26 cellular contexts compared by ENCODE assay signal in the genomic region with DNA sequence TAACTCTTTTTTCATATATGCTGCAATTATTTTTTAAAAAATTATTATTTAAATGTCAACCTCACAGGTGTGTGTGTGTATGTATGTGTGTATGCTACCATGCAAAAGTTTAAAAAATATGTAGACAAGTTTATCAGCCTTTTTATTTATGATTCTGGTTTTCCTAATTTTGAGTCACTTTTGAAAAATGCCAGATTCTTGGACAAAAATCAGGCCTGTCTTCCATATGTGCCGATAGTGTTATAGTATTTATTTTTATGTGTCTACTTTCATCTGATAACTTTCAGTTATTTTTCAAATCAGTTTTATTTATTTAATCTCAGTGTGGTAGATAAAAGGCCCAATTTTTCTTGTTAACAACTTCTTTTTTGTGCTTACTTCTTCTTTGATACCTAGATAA.
DNase-seq lines count a peak whose midpoint lies in the region; ATAC-seq, FAIRE-seq and TF ChIP-seq lines count a peak whose summit lies in the region.
"Had no signal": no experiment of that assay in that cellular context is flagged by ENCODE, and none has a peak within 500 bp of the region (broad histone marks: within the 10 kb centered on the region; RNA-seq: fewer than 3 reads in every experiment).

No MANE protein-coding gene starts in this region.

- H3K79me2 ChIP-seq in astrocyte (ENCODE audit: insufficient read depth, low read length): no peaks in the 10 kb centered on the region

- peaks cover 2% of the 10 kb centered on the region for H3K27me3 Mint-ChIP-seq in astrocyte (ENCODE audit: low read depth, unreplicated experiment)

- H3K4me3 ChIP-seq in astrocyte (ENCODE audit: insufficient read depth, low read depth, low read length) (no peak overlapping the region), fibroblast of the aortic adventitia (ENCODE audit: low read depth, low read length) (no peak overlapping the region)
- H3K4me3 ChIP-seq: A549; BLaER1 treated with 17β-estradiol and CSF1 and Interleukin-3, amounts not matched to agents 10 nM and 100 nM; HAP-1 had no signal

- H3K4me3 Mint-ChIP-seq in astrocyte (ENCODE audit: unreplicated experiment): no peak overlapping the region
- H3K4me3 Mint-ChIP-seq: CD14-positive monocyte; CD4-positive, alpha-beta T cell; CD8-positive, alpha-beta memory T cell had no signal

- H3K27ac ChIP-seq in astrocyte (ENCODE audit: low read depth, low read length): no peak overlapping the region
- H3K27ac ChIP-seq: A549; BLaER1 treated with 17β-estradiol and CSF1 and Interleukin-3, amounts not matched to agents 10 nM and 100 nM had no signal

- H3K27me3 ChIP-seq in astrocyte (ENCODE audit: insufficient read depth, low read length): no peaks in the 10 kb centered on the region
- H3K27me3 ChIP-seq: BLaER1 treated with 17β-estradiol and CSF1 and Interleukin-3, amounts not matched to agents 10 nM and 100 nM had no signal

- no peaks in the 10 kb centered on the region for H3K4me1 ChIP-seq in astrocyte (ENCODE audit: insufficient read depth, low read length)
- H3K4me1 ChIP-seq: A549, BE2C, HAP-1 had no signal

- no peaks in the 10 kb centered on the region for H3K9me3 ChIP-seq in astrocyte (ENCODE audit: insufficient read depth, low read depth, low read length)
- H3K9me3 ChIP-seq: A549; BE2C; BLaER1 treated with 17β-estradiol and CSF1 and Interleukin-3, amounts not matched to agents 10 nM and 100 nM; HAP-1 had no signal

- H4K20me1 ChIP-seq in astrocyte (ENCODE audit: insufficient read depth, low read length): no peaks in the 10 kb centered on the region
- H4K20me1 ChIP-seq: BLaER1 treated with 17β-estradiol and CSF1 and Interleukin-3, amounts not matched to agents 10 nM and 100 nM had no signal

- H3K4me2 ChIP-seq in astrocyte (ENCODE audit: low read length): no peak overlapping the region
- H3K4me2 ChIP-seq: A549; BLaER1 treated with 17β-estradiol and CSF1 and Interleukin-3, amounts not matched to agents 10 nM and 100 nM had no signal

- peak; percentile 13 for DNase-seq in EH (ENCODE audit: low read depth)
- peak; percentile 7 for DNase-seq in HCEC 1CT
- DNase-seq in astrocyte (ENCODE audit: low read depth): peak; percentile 47
- peak; percentile 62 for DNase-seq in fibroblast of the aortic adventitia (ENCODE audit: low read depth)
- DNase-seq in occipital lobe (lab: John Stamatoyannopoulos, UW): no peak
- DNase-seq in cardiac septum (ENCODE audit: low spot score): no peak
- no peak for DNase-seq in Right ventricle myocardium inferior (ENCODE audit: missing footprints)
- DNase-seq: 8988T; ACHN; AML-193; BE2C; Calu3; CD4-positive, alpha-beta T cell; CD8-positive, alpha-beta memory T cell; COR-L47; DMS53; DMS79 treated with DMSO at 0.1 percent for 48 hours; GDM1; GOT3 had no signal

- TF ChIP-seq CTCF in astrocyte (IDR thresholded peaks at IDR 0.05; ENCODE audit: insufficient read depth, low read depth, low read length): no peak
- TF ChIP-seq CTCF in fibroblast of the aortic adventitia (IDR thresholded peaks at IDR 0.05; ENCODE audit: insufficient read depth, low read length): no peak

- no peak overlapping the region for H2AFZ ChIP-seq in astrocyte (ENCODE audit: low read depth, low read length)

- H3K36me3 ChIP-seq in astrocyte (ENCODE audit: insufficient read depth, low read length): no peaks in the 10 kb centered on the region
- H3K36me3 ChIP-seq: BE2C; BLaER1 treated with 17β-estradiol and CSF1 and Interleukin-3, amounts not matched to agents 10 nM and 100 nM; HAP-1 had no signal

- no peaks in the 10 kb centered on the region for H3K4me1 Mint-ChIP-seq in astrocyte (ENCODE audit: low read depth, unreplicated experiment)
- H3K4me1 Mint-ChIP-seq: CD14-positive monocyte; CD8-positive, alpha-beta memory T cell had no signal

- no peaks in the 10 kb centered on the region for H3K9me3 Mint-ChIP-seq in astrocyte (ENCODE audit: unreplicated experiment)
- H3K9me3 Mint-ChIP-seq: CD4-positive, alpha-beta T cell; CD8-positive, alpha-beta memory T cell had no signal

- no peak for FAIRE-seq in astrocyte (lab: Jason Lieb, UNC)
- FAIRE-seq: A549, GM12891, GM18507, H54 had no signal

- intact Hi-C loops in cardiac septum (cut with DNase I): loop anchor here (10.0 kb wide), 1 partner anchor 1481 kb away; no protein-coding TSS in a partner anchor
- intact Hi-C loops in Right ventricle myocardium inferior (cut with DNase I): loop anchor here (10.0 kb wide), 1 partner anchor 1711 kb away; no protein-coding TSS in a partner anchor

- no peaks in the 10 kb centered on the region for H3K36me3 Mint-ChIP-seq in astrocyte (ENCODE audit: low read depth, unreplicated experiment)
- H3K36me3 Mint-ChIP-seq: CD14-positive monocyte; CD8-positive, alpha-beta memory T cell had no signal

- no peak overlapping the region for H3K9ac ChIP-seq in astrocyte (ENCODE audit: low read length)
- H3K9ac ChIP-seq: BLaER1 treated with 17β-estradiol and CSF1 and Interleukin-3, amounts not matched to agents 10 nM and 100 nM had no signal

- H3K27ac Mint-ChIP-seq in astrocyte (ENCODE audit: unreplicated experiment): no peak overlapping the region
- H3K27ac Mint-ChIP-seq: CD14-positive monocyte; CD4-positive, alpha-beta T cell; CD8-positive, alpha-beta memory T cell had no signal

- no peak for ATAC-seq in Right ventricle myocardium inferior
- ATAC-seq: A549 had no signal

Comparison
In these comparisons a context has a peak if more than half of its experiments do, and no peak if none do; other contexts are left out.
1. DNase-seq: peak in EH (single experiment), HCEC 1CT (single experiment), astrocyte (single experiment) and fibroblast of the aortic adventitia (single experiment); none in occipital lobe (single experiment), cardiac septum (single experiment) and Right ventricle myocardium inferior (single experiment).